ENCODE assay signal across 8 cellular contexts in the genomic region with DNA sequence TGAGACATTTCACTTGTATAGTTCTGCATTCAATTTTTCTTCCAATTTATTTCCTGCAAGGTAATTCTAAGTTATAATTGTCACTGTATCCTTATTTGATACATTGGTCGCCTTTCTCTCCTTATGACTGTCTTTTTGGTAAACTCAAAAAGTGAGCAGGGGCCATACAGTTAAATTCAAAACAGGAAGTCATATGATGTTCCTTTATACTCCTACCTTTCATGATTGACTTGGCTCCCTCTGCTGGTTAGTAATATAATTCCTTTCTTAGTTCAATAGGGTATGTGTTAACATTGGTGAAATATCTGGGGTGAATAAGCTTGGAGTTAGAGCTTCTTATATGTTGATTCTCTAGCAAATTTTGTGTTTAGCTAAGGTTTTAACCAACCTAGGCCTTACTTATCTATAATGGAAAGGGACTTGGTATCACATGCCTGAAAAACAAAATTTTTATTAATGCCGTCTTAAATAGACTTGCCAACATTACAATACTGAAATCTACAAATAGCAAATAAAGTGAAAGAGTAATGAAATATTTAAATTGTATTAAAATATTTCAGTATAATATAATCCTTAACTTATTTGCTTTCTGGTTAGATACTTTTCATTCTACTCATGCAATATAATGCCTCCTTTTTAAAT. TPM values are rescaled to one million over a fixed set of nuclear protein-coding genes. Genes with fewer than 3 reads are reported as not detected.
DNase-seq lines count a peak whose midpoint lies in the region; ATAC-seq and TF ChIP-seq lines count a peak whose summit lies in the region.

No MANE protein-coding gene starts in this region.

- TF ChIP-seq CTCF in CD8-positive, alpha-beta T cell (IDR thresholded peaks at IDR 0.05): peak; percentile 67
- TF ChIP-seq CTCF in fibroblast of pulmonary artery (IDR thresholded peaks at IDR 0.05; ENCODE audit: low read length, missing control alignments) (peak; percentile 64), ovary (IDR thresholded peaks at IDR 0.05) (peak; percentile 34 to 42 (median 35))

- H3K9me3 ChIP-seq in CD8-positive, alpha-beta T cell (ENCODE audit: low read length): no peaks in the 10 kb centered on the region
- H3K9me3 ChIP-seq in T-helper 17 cell (ENCODE audit: control insufficient read depth, low read length, poor library complexity, severe bottlenecking): no peaks in the 10 kb centered on the region
- no peaks in the 10 kb centered on the region for H3K9me3 ChIP-seq in ovary

- peaks cover 46% of the 10 kb centered on the region for H3K4me1 Mint-ChIP-seq in CD8-positive, alpha-beta T cell (ENCODE audit: low read depth)
- peaks cover 22% of the 10 kb centered on the region for H3K4me1 Mint-ChIP-seq in T-helper 17 cell

- intact Hi-C loops in CD8-positive, alpha-beta T cell (cut with DNase I, micrococcal nuclease): loop anchor here (1.0 to 10.0 kb wide), 6 partner anchors 126 to 1938 kb away; no protein-coding TSS in a partner anchor
- intact Hi-C loops in ovary (cut with DNase I): loop anchor here in 2 of 4 donors (10.0 kb wide), 2 partner anchors 74 to 126 kb away; no protein-coding TSS in a partner anchor

- H3K27me3 ChIP-seq in CD8-positive, alpha-beta T cell (ENCODE audit: insufficient read depth, low read length): no peaks in the 10 kb centered on the region
- no peaks in the 10 kb centered on the region for H3K27me3 ChIP-seq in ovary

- TF ChIP-seq EP300 in ovary (IDR thresholded peaks at IDR 0.05): no peak

- peaks cover 16% of the 10 kb centered on the region for H3K36me3 Mint-ChIP-seq in CD8-positive, alpha-beta T cell
- no peaks in the 10 kb centered on the region for H3K36me3 Mint-ChIP-seq in T-helper 17 cell (ENCODE audit: low read depth)

- ATAC-seq in CD8-positive, alpha-beta T cell: peak; percentile 75
- ATAC-seq in GM19035 (IDR thresholded peaks at IDR 0.05; ENCODE audit: unreplicated experiment) (peak; percentile 81), HG03097 (IDR thresholded peaks at IDR 0.05; ENCODE audit: low FRiP score, unreplicated experiment) (peak; percentile 69), T-helper 17 cell (peak; percentile 83)

- peaks cover 25% of the 10 kb centered on the region for H3K4me1 ChIP-seq in CD8-positive, alpha-beta T cell (ENCODE audit: insufficient read depth, low read length)
- H3K4me1 ChIP-seq in ovary (ENCODE audit: insufficient read depth): peaks cover 2% of the 10 kb centered on the region

- CTCF ChIA-PET in CD8-positive, alpha-beta T cell (lab: Charles Lee): interaction anchor here (0.7 to 1.6 kb wide), 5 partner anchors 68 to 146 kb away, joined by 3 to 12 read pairs (median 3); no protein-coding TSS in a partner anchor

- H3K4me3 Mint-ChIP-seq in CD8-positive, alpha-beta T cell: no peak overlapping the region
- H3K4me3 Mint-ChIP-seq in T-helper 17 cell: no peak overlapping the region

- H3K27me3 Mint-ChIP-seq in CD8-positive, alpha-beta T cell (ENCODE audit: low read depth): no peaks in the 10 kb centered on the region
- no peaks in the 10 kb centered on the region for H3K27me3 Mint-ChIP-seq in T-helper 17 cell

- POLR2A ChIA-PET in CD8-positive, alpha-beta T cell (lab: Charles Lee): no interaction called here

- DNase-seq in CD8-positive, alpha-beta T cell: no peak
- peak; percentile 92 for DNase-seq in NCI-H2029 treated with DMSO at 0.1 percent for 48 hours (lab: John Stamatoyannopoulos, UW)
- DNase-seq in T-helper 17 cell: no peak
- DNase-seq in fibroblast of pulmonary artery (ENCODE audit: low read depth): peak; percentile 80
- DNase-seq in ovary: no peak
- no peak for DNase-seq in cortex of kidney (lab: John Stamatoyannopoulos, UW)

- H3K36me3 ChIP-seq in CD8-positive, alpha-beta T cell (ENCODE audit: insufficient read depth, low read length): no peaks in the 10 kb centered on the region
- no peaks in the 10 kb centered on the region for H3K36me3 ChIP-seq in ovary

- H3K4me3 ChIP-seq in CD8-positive, alpha-beta T cell (ENCODE audit: low read depth, low read length): no peak overlapping the region
- H3K4me3 ChIP-seq in fibroblast of pulmonary artery (replicated peaks; ENCODE audit: low read depth, low read length) (no peak overlapping the region), ovary (no peak overlapping the region)

- H3K27ac ChIP-seq in CD8-positive, alpha-beta T cell (ENCODE audit: low read depth, low read length): no peak overlapping the region
- H3K27ac ChIP-seq in ovary: no peak overlapping the region

- no peaks in the 10 kb centered on the region for H3K9me3 Mint-ChIP-seq in CD8-positive, alpha-beta T cell

- peak overlapping the region; percentile 20 for H3K27ac Mint-ChIP-seq in CD8-positive, alpha-beta T cell
- H3K27ac Mint-ChIP-seq in T-helper 17 cell: no peak overlapping the region

- TF ChIP-seq POLR2A in ovary (IDR thresholded peaks at IDR 0.05): no peak

- WGBS in ovary, 3 donors: 60 to 79% (median 71%) methylated on average over 2 of the region's 2 CpGs

RNA-seq across cellular contexts. Expression of a gene that starts 6.0 kb away (rescaled TPM):
- 100 to 1,000 TPM; 119 to 127 TPM for total RNA-seq in CD8-positive, alpha-beta T cell
- total RNA-seq in T-helper 17 cell: 100 to 1,000 TPM; 113 to 118 TPM
- total RNA-seq in ovary: 10 to 100 TPM; 40.9 to 73.1 (median 63.7) TPM
- 10 to 100 TPM; 20.8 to 22.8 TPM for polyA plus RNA-seq in ovary

Comparison
In these comparisons a context has a peak if more than half of its experiments do, and no peak if none do; other contexts are left out.
1. DNase-seq: peak in NCI-H2029 treated with DMSO at 0.1 percent for 48 hours (single experiment) and fibroblast of pulmonary artery (single experiment); none in CD8-positive, alpha-beta T cell (0 of 7), T-helper 17 cell (0 of 3), ovary (0 of 5) and cortex of kidney (single experiment).
2. Peak in every context shown above with its lines, with median percentiles within 50 percentile points of each other: ATAC-seq and CTCF ChIP-seq.